ENCODE assay signal across 12 cellular contexts in genomic region chr5:172377856-172378255, GRCh38.
"Had no signal": no experiment of that assay in that cellular context is flagged by ENCODE, and none has a peak within 500 bp of the region (broad histone marks: within the 10 kb centered on the region; RNA-seq: fewer than 3 reads in every experiment).

No MANE protein-coding gene starts in this region.

- DNase-seq: activated gamma-delta T cell; activated T-cell treated with anti-CD3 and anti-CD28 coated beads, Interleukin-2, amount 50 U/mL, for 48 hours; glutamatergic neuron; left colon; mammary epithelial cell; right cardiac atrium; T-helper 2 cell; trophoblast cell had no signal

- ATAC-seq: esophagus mucosa; left colon; right cardiac atrium; stimulated activated memory B cell treated with anti-CD40 and anti-IgM and Interleukin-4, amounts not matched to agents 10 μg/mL and 1 μg/mL and 100 μg/mL, for 72 hours had no signal

- H3K36me3 Mint-ChIP-seq: activated naive CD8-positive, alpha-beta T cell; stimulated activated memory B cell treated with anti-CD40 and anti-IgM and Interleukin-4, amounts not matched to agents 10 μg/mL and 1 μg/mL and 100 μg/mL, for 72 hours had no signal

- H3K27ac Mint-ChIP-seq: activated naive CD8-positive, alpha-beta T cell; stimulated activated memory B cell treated with anti-CD40 and anti-IgM and Interleukin-4, amounts not matched to agents 10 μg/mL and 1 μg/mL and 100 μg/mL, for 72 hours had no signal

- H3K27me3 Mint-ChIP-seq: activated naive CD8-positive, alpha-beta T cell had no signal

- H3K4me3 Mint-ChIP-seq: activated naive CD8-positive, alpha-beta T cell; stimulated activated memory B cell treated with anti-CD40 and anti-IgM and Interleukin-4, amounts not matched to agents 10 μg/mL and 1 μg/mL and 100 μg/mL, for 72 hours had no signal

- H3K4me1 Mint-ChIP-seq: stimulated activated memory B cell treated with anti-CD40 and anti-IgM and Interleukin-4, amounts not matched to agents 10 μg/mL and 1 μg/mL and 100 μg/mL, for 72 hours had no signal

- H3K4me3 ChIP-seq: dorsolateral prefrontal cortex had no signal

- H3K27me3 ChIP-seq: dorsolateral prefrontal cortex had no signal

- H3K9me3 Mint-ChIP-seq: stimulated activated memory B cell treated with anti-CD40 and anti-IgM and Interleukin-4, amounts not matched to agents 10 μg/mL and 1 μg/mL and 100 μg/mL, for 72 hours had no signal
